20 cellular contexts compared by ENCODE assay signal in the genomic region with DNA sequence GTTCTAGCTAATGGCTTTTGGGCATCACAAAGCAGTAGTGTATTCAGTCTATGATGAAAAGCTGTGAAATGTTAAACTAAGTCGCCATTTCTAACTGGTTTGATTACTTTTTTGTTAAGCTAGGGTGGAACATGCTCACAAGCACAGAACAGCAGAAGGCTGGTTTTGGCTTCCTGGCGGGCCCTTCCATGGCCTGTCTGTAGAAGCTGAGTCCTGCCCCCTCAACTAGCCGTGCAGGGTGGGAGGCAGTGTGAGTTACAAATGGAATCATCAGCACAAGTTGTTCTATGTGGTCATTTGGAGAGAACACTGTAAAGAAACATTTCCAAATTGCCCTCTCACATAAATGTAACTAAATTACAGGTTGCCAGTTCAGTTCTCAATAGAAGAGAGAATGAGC.
A peak's percentile ranks its signal among the peaks of the same experiment; 100 is the strongest.
DNase-seq lines count a peak whose midpoint lies in the region; ATAC-seq, FAIRE-seq and TF ChIP-seq lines count a peak whose summit lies in the region.
"Had no signal": no experiment of that assay in that cellular context is flagged by ENCODE, and none has a peak within 500 bp of the region (broad histone marks: within the 10 kb centered on the region; RNA-seq: fewer than 3 reads in every experiment).

No MANE protein-coding gene starts in this region.

- H3K27ac ChIP-seq in heart left ventricle (peak overlapping the region in 10 of 12 donors; percentile 31 to 74 (median 56)), esophagus muscularis mucosa (replicated peaks in 1 of 4) (peak overlapping the region; percentile 20 to 64 (median 40)), pancreas (peak overlapping the region in 3 of 4 donors; percentile 35 to 67 (median 50))
- H3K27ac ChIP-seq: A549, cardiac muscle cell, RWPE1 had no signal

- H3K9me3 ChIP-seq in heart left ventricle (no peaks in the 10 kb centered on the region), esophagus muscularis mucosa (no peaks in the 10 kb centered on the region), pancreas (no peaks in the 10 kb centered on the region), mucosa of descending colon (no peaks in the 10 kb centered on the region)
- H3K9me3 ChIP-seq: A549 had no signal

- intact Hi-C loops in heart left ventricle (cut with DNase I) (loop anchor here in 1 of 10 donors (10.0 kb wide), 1 partner anchor 293 kb away; the partner anchor contains the start of gene NEDD4L), cardiac septum (cut with DNase I) (loop anchor here (10.0 kb wide), 1 partner anchor 157 kb away; no protein-coding TSS in a partner anchor), esophagus muscularis mucosa (cut with DNase I) (no loop called here), pancreas (cut with DNase I) (no loop called here), mucosa of descending colon (cut with DNase I, micrococcal nuclease) (no loop called here)

- TF ChIP-seq EP300 in esophagus muscularis mucosa (IDR thresholded peaks at IDR 0.05): no peak

- H3K36me3 ChIP-seq in heart left ventricle (peaks cover 0 to 49% (median 6%) of the 10 kb centered on the region in 9 donors), esophagus muscularis mucosa (peaks cover 0 to 19% (median 4%) of the 10 kb centered on the region in 4 donors), pancreas (peaks cover 0 to 22% (median 0%) of the 10 kb centered on the region in 3 donors), mucosa of descending colon (ENCODE audit: low read depth) (no peaks in the 10 kb centered on the region)
- H3K36me3 ChIP-seq: cardiac muscle cell had no signal

- ATAC-seq in heart left ventricle (peak in 2 of 4 donors; percentile 18 to 40), pancreas (peak in 2 of 4 donors; percentile 10 to 14), GM19351 (IDR thresholded peaks at IDR 0.05; ENCODE audit: unreplicated experiment) (no peak), GM18861 (IDR thresholded peaks at IDR 0.05; ENCODE audit: unreplicated experiment) (no peak), mucosa of descending colon (no peak)
- ATAC-seq: A549, natural killer cell had no signal

- no peak for DNase-seq in heart left ventricle
- DNase-seq in cardiac septum (ENCODE audit: low spot score): no peak
- DNase-seq in esophagus muscularis mucosa (ENCODE audit: extremely low spot score): no peak
- no peak for DNase-seq in pancreas
- DNase-seq in SKM-1 (lab: John Stamatoyannopoulos, UW; ENCODE audit: unreplicated experiment): no peak
- no peak for DNase-seq in mucosa of descending colon
- DNase-seq: activated CD4-positive, alpha-beta memory T cell treated with anti-CD3 and anti-CD28 coated beads, Interleukin-2, amount 10 ng/mL, durations not matched to agents 7 days and 5 days; activated naive CD8-positive, alpha-beta T cell treated with anti-CD3 and anti-CD28 coated beads for 36 hours; activated T-cell treated with anti-CD3 and anti-CD28 coated beads, Interleukin-2, amount 50 U/mL, for 48 hours; CD4-positive, alpha-beta T cell; KBM-7; natural killer cell; NCI-H1092 treated with DMSO at 0.1 percent for 48 hours; NCI-H2171 treated with DMSO at 0.1 percent for 48 hours; stimulated activated CD4-positive, alpha-beta T cell treated with anti-CD3 and anti-CD28 coated beads, Interleukin-4, amount 100 ng/mL, for 1 hour had no signal

- no peak overlapping the region for H3K4me3 ChIP-seq in heart left ventricle
- H3K4me3 ChIP-seq in esophagus muscularis mucosa: no peak overlapping the region
- no peak overlapping the region for H3K4me3 ChIP-seq in pancreas
- no peak overlapping the region for H3K4me3 ChIP-seq in mucosa of descending colon
- H3K4me3 ChIP-seq: A549, cardiac muscle cell had no signal

- FAIRE-seq in pancreas (lab: Jason Lieb, UNC): no peak
- FAIRE-seq: A549 had no signal

- TF ChIP-seq CTCF in heart left ventricle (IDR thresholded peaks at IDR 0.05) (no peak), esophagus muscularis mucosa (IDR thresholded peaks at IDR 0.05) (no peak), pancreas (IDR thresholded peaks at IDR 0.05) (no peak), mucosa of descending colon (IDR thresholded peaks at IDR 0.05) (no peak)

- TF ChIP-seq POLR2A in heart left ventricle (IDR thresholded peaks at IDR 0.05): no peak
- no peak for TF ChIP-seq POLR2A in esophagus muscularis mucosa (IDR thresholded peaks at IDR 0.05; ENCODE audit: low read depth)

- 78 to 90% (median 84%) methylated on average over 3 of the region's 3 CpGs for WGBS in heart left ventricle, 4 donors
- WGBS in esophagus muscularis mucosa: 69% methylated on average over 3 of the region's 3 CpGs
- WGBS in pancreas, 2 donors: 75 to 79% methylated on average over 3 of the region's 3 CpGs

- H3K27me3 ChIP-seq in heart left ventricle: no peaks in the 10 kb centered on the region
- H3K27me3 ChIP-seq in esophagus muscularis mucosa: no peaks in the 10 kb centered on the region
- H3K27me3 ChIP-seq in pancreas: no peaks in the 10 kb centered on the region
- H3K27me3 ChIP-seq: cardiac muscle cell had no signal

- peaks cover 0 to 26% (median 10%) of the 10 kb centered on the region in 12 donors for H3K4me1 ChIP-seq in heart left ventricle
- peaks cover 23 to 32% (median 26%) of the 10 kb centered on the region in 4 donors for H3K4me1 ChIP-seq in esophagus muscularis mucosa
- peaks cover 6 to 20% (median 12%) of the 10 kb centered on the region in 3 donors for H3K4me1 ChIP-seq in pancreas
- H3K4me1 ChIP-seq in mucosa of descending colon (ENCODE audit: low read depth): peaks cover 5% of the 10 kb centered on the region
- H3K4me1 ChIP-seq: A549 had no signal
